Comparison of ENCODE assay signal across 8 cellular contexts in genomic region chr19:37370880-37371661, GRCh38. TPM values are rescaled to one million over a fixed set of nuclear protein-coding genes. Genes with fewer than 3 reads are reported as not detected.
DNase-seq lines count a peak whose midpoint lies in the region; ATAC-seq, FAIRE-seq and TF ChIP-seq lines count a peak whose summit lies in the region.

Gene ZNF527 (plus strand): TSS chr19:37371099. CDS start chr19:37374199, 3,100 bp downstream.

- H3K4me3 Mint-ChIP-seq in activated T-helper 17 cell treated with anti-CD3 and anti-CD28 coated beads, Interleukin-2, amount 50 U/mL, for 72 hours = peak within 1 kb of the TSS; percentile 94
- H3K4me3 Mint-ChIP-seq in naive B cell = peak within 1 kb of the TSS; percentile 95 to 100 (median 99)
- H3K4me3 Mint-ChIP-seq in stimulated activated effector memory CD8-positive, alpha-beta T cell treated with anti-CD3 and anti-CD28 coated beads, Interleukin-12 subunit alpha, Interleukin-12 subunit beta, amount 100 ng/mL, for 72 hours = peak within 1 kb of the TSS; percentile 94

- TF ChIP-seq CTCF in DOHH2 (IDR thresholded peaks at IDR 0.05; ENCODE audit: low read depth, low read length, poor library complexity, severe bottlenecking) (no peak), fibroblast of lung (conservative IDR thresholded peaks at IDR 0.05 in 1 of 2, IDR thresholded peaks at IDR 0.05 in 1 of 2; ENCODE audit: low read depth in 1 of 2, low read length in 2 of 2) (no peak)

- H3K4me2 ChIP-seq in DOHH2 (ENCODE audit: low read length) = peak within 1 kb of the TSS; percentile 87
- peak within 1 kb of the TSS; percentile 93 for H3K4me2 ChIP-seq in fibroblast of lung (ENCODE audit: extremely low read depth, insufficient read depth, low read length)

- H3K36me3 ChIP-seq in DOHH2 (ENCODE audit: control insufficient read depth, low read length) (peaks cover 3% of the 10 kb centered on the region; the same call in 1 of the 2 replicates), KOPT-K1 (ENCODE audit: insufficient read depth, low read length) (peaks cover 27% of the 10 kb centered on the region), fibroblast of lung (ENCODE audit: control insufficient read depth, insufficient read depth, low read length) (no peaks in the 10 kb centered on the region)

- H3K27me3 Mint-ChIP-seq in activated T-helper 17 cell treated with anti-CD3 and anti-CD28 coated beads, Interleukin-2, amount 50 U/mL, for 72 hours = no peaks in the 10 kb centered on the region
- no peaks in the 10 kb centered on the region for H3K27me3 Mint-ChIP-seq in naive B cell

- H3F3A ChIP-seq in DOHH2 (ENCODE audit: control insufficient read depth, insufficient read depth) = no peaks in the 10 kb centered on the region

- peak; percentile 63 for FAIRE-seq in RCC 7860 (lab: Jason Lieb, UNC)

- H4K20me1 ChIP-seq in DOHH2 (ENCODE audit: control insufficient read depth, insufficient read depth, low read depth, low read length) (no peaks in the 10 kb centered on the region), fibroblast of lung (ENCODE audit: control insufficient read depth, extremely low read depth, insufficient read depth, low read length) (no peaks in the 10 kb centered on the region)

- H3K9me3 ChIP-seq in DOHH2 (ENCODE audit: control insufficient read depth, insufficient read depth, low read length) = peaks cover 26% of the 10 kb centered on the region
- H3K9me3 ChIP-seq in KOPT-K1 (ENCODE audit: insufficient read depth, low read length, poor library complexity, severe bottlenecking) = peaks cover 28% of the 10 kb centered on the region
- no peaks in the 10 kb centered on the region for H3K9me3 ChIP-seq in fibroblast of lung (ENCODE audit: control insufficient read depth, insufficient read depth, low read depth, low read length)

- ATAC-seq in GM21825 (IDR thresholded peaks at IDR 0.05; ENCODE audit: unreplicated experiment) = peak; percentile 92
- ATAC-seq in activated T-helper 17 cell treated with anti-CD3 and anti-CD28 coated beads, Interleukin-2, amount 50 U/mL, for 72 hours (replicated peaks) = peak; percentile 96
- ATAC-seq in naive B cell (ENCODE audit: low read depth in 2 of 2) = peak; percentile 94 to 96
- peak; percentile 98 for ATAC-seq in stimulated activated effector memory CD8-positive, alpha-beta T cell treated with anti-CD3 and anti-CD28 coated beads, Interleukin-12 subunit alpha, Interleukin-12 subunit beta, amount 100 ng/mL, for 72 hours

- peaks cover 9% of the 10 kb centered on the region for H3K4me1 Mint-ChIP-seq in activated T-helper 17 cell treated with anti-CD3 and anti-CD28 coated beads, Interleukin-2, amount 50 U/mL, for 72 hours
- H3K4me1 Mint-ChIP-seq in naive B cell = peaks cover 13 to 22% (median 18%) of the 10 kb centered on the region in 3 donors
- H3K4me1 Mint-ChIP-seq in stimulated activated effector memory CD8-positive, alpha-beta T cell treated with anti-CD3 and anti-CD28 coated beads, Interleukin-12 subunit alpha, Interleukin-12 subunit beta, amount 100 ng/mL, for 72 hours = peaks cover 15% of the 10 kb centered on the region

- no peaks in the 10 kb centered on the region for H3K36me3 Mint-ChIP-seq in activated T-helper 17 cell treated with anti-CD3 and anti-CD28 coated beads, Interleukin-2, amount 50 U/mL, for 72 hours (ENCODE audit: low read depth)
- no peaks in the 10 kb centered on the region for H3K36me3 Mint-ChIP-seq in naive B cell
- peaks cover 10% of the 10 kb centered on the region for H3K36me3 Mint-ChIP-seq in stimulated activated effector memory CD8-positive, alpha-beta T cell treated with anti-CD3 and anti-CD28 coated beads, Interleukin-12 subunit alpha, Interleukin-12 subunit beta, amount 100 ng/mL, for 72 hours

- peak within 1 kb of the TSS; percentile 84 for H3K9ac ChIP-seq in fibroblast of lung (ENCODE audit: insufficient read depth, low read length)

- DNase-seq in RCC 7860 (ENCODE audit: low spot score) (peak; percentile 85), fibroblast of lung (ENCODE audit: low read depth in 2 of 2) (peak; percentile 97), naive B cell (peak; percentile 96)
- peak; percentile 87 to 98 for DNase-seq in stimulated activated effector memory CD8-positive, alpha-beta T cell treated with anti-CD3 and anti-CD28 coated beads, Interleukin-12 subunit alpha, Interleukin-12 subunit beta, amount 100 ng/mL, for 72 hours (ENCODE audit: low spot score in 2 of 2)

- H3K27ac ChIP-seq in DOHH2 (ENCODE audit: low read depth, low read length) = peak within 1 kb of the TSS; percentile 40
- peak within 1 kb of the TSS; percentile 68 for H3K27ac ChIP-seq in KOPT-K1 (ENCODE audit: low read depth, low read length, poor library complexity, severe bottlenecking)
- peak within 1 kb of the TSS; percentile 66 for H3K27ac ChIP-seq in fibroblast of lung (ENCODE audit: insufficient read depth, low read length)

- H3K4me3 ChIP-seq in DOHH2 (ENCODE audit: low read length) = peak within 1 kb of the TSS; percentile 89
- H3K4me3 ChIP-seq in fibroblast of lung (replicated peaks in 1 of 4; ENCODE audit: control extremely low read depth in 1 of 4, insufficient read depth in 1 of 4, low read depth in 3 of 4, low read length in 4 of 4) = peak within 1 kb of the TSS; percentile 64 to 91 (median 82)

- H3K27me3 ChIP-seq in DOHH2 (ENCODE audit: control insufficient read depth, low read length) (no peaks in the 10 kb centered on the region), fibroblast of lung (ENCODE audit: control insufficient read depth, insufficient read depth, low read length) (no peaks in the 10 kb centered on the region)

- no peaks in the 10 kb centered on the region for H3K9me2 ChIP-seq in DOHH2 (replicated peaks; ENCODE audit: control insufficient read depth, low read length)

- peak within 1 kb of the TSS; percentile 88 for H3K27ac Mint-ChIP-seq in activated T-helper 17 cell treated with anti-CD3 and anti-CD28 coated beads, Interleukin-2, amount 50 U/mL, for 72 hours
- H3K27ac Mint-ChIP-seq in naive B cell = peak within 1 kb of the TSS; percentile 94 to 100 (median 99)
- H3K27ac Mint-ChIP-seq in stimulated activated effector memory CD8-positive, alpha-beta T cell treated with anti-CD3 and anti-CD28 coated beads, Interleukin-12 subunit alpha, Interleukin-12 subunit beta, amount 100 ng/mL, for 72 hours = peak within 1 kb of the TSS; percentile 94

- H2AFZ ChIP-seq in fibroblast of lung (ENCODE audit: low read length) = peak within 1 kb of the TSS; percentile 100

- H3K4me1 ChIP-seq in DOHH2 (ENCODE audit: control insufficient read depth, low read length) (peaks cover 7% of the 10 kb centered on the region), fibroblast of lung (ENCODE audit: control insufficient read depth, extremely low read depth, insufficient read depth, low read length) (peaks cover 2% of the 10 kb centered on the region)

- H3K9me3 Mint-ChIP-seq in activated T-helper 17 cell treated with anti-CD3 and anti-CD28 coated beads, Interleukin-2, amount 50 U/mL, for 72 hours = peaks cover 3% of the 10 kb centered on the region
- H3K9me3 Mint-ChIP-seq in naive B cell = peaks cover 0 to 12% (median 4%) of the 10 kb centered on the region in 7 donors
- H3K9me3 Mint-ChIP-seq in stimulated activated effector memory CD8-positive, alpha-beta T cell treated with anti-CD3 and anti-CD28 coated beads, Interleukin-12 subunit alpha, Interleukin-12 subunit beta, amount 100 ng/mL, for 72 hours = peaks cover 6% of the 10 kb centered on the region

- H3K79me2 ChIP-seq in DOHH2 (ENCODE audit: control insufficient read depth, low read length) = no peaks in the 10 kb centered on the region
- H3K79me2 ChIP-seq in fibroblast of lung (ENCODE audit: control insufficient read depth, insufficient read depth, low read length) = peaks cover 3% of the 10 kb centered on the region

RNA-seq across cellular contexts. Expression of gene ZNF527, which starts in this region (rescaled TPM):
- total RNA-seq in activated T-helper 17 cell treated with anti-CD3 and anti-CD28 coated beads, Interleukin-2, amount 50 U/mL, for 72 hours = 1 to 10 TPM; 4.9 to 5.1 TPM
- 6.6 and 8.2 TPM in 2 replicates for total RNA-seq in fibroblast of lung
- polyA plus RNA-seq in fibroblast of lung (4.1 and 4.6 TPM in 2 replicates), naive B cell (ENCODE audit: low read depth in 6 of 6) (10 to 100 TPM in 3 of 6 donors, 1 to 10 TPM in 3; 7.5 to 16.7 (median 11.0) TPM)
- polyA plus RNA-seq in fibroblast of lung (2012) = 2.7 and 3.2 TPM in 2 replicates
- 0.67 and 2.3 TPM in 2 replicates for polyA minus RNA-seq in fibroblast of lung (ENCODE audit: low replicate concordance)

Comparison
In these comparisons a context has a peak if more than half of its experiments do, and no peak if none do; other contexts are left out.
1. Peak in every context shown above with its lines: DNase-seq, ATAC-seq, H3K4me3 ChIP-seq and H3K27ac ChIP-seq.